In the genomic region with DNA sequence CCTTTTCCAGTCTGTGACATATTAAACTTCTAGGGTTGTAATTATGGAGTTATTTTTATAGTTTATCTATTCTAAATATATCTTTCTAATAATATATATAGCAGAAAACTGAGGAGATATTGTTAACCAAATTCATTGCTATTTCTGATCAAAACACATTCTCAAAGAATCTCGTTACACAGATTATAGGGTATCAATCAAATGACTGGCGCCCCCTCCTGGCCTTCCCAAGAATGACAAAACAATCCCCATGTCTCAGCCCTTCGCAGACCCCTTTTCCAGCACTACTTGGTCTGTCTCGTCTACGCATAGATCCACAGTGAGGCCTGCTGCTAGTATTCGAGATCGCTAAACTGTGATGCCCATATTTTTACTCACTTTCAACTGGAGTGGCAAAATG, we compare ENCODE assay signal across 8 cellular contexts.
DNase-seq lines count a peak whose midpoint lies in the region; ATAC-seq and TF ChIP-seq lines count a peak whose summit lies in the region.

No MANE protein-coding gene starts in this region.

- WGBS in iPS DF 6.9 (ENCODE audit: insufficient coverage, insufficient read length) = no CpG with 5 or more reads among the region's 7 CpGs
- WGBS in transverse colon (ENCODE audit: low coverage in 1 of 2), 2 donors = 61 to 77% methylated on average over 4 to 7 of the region's 7 CpGs

- peaks cover under 1% of the 10 kb centered on the region; the same call in 1 of the 2 replicates for H3K4me1 ChIP-seq in iPS DF 6.9 (ENCODE audit: control insufficient read depth, insufficient read depth, low read length)
- H3K4me1 ChIP-seq in transverse colon = no peaks in the 10 kb centered on the region

- no peaks in the 10 kb centered on the region for H3K27me3 ChIP-seq in iPS DF 6.9 (ENCODE audit: control insufficient read depth, insufficient read depth, low read length)
- H3K27me3 ChIP-seq in transverse colon = no peaks in the 10 kb centered on the region

- in situ Hi-C loops in transverse colon (cut with MboI; ENCODE audit: low pct_ligation_motif_present in 1 of 4, low pct_unique_long_range_greater_than_20kb in 1 of 4, low sequenced_read_pairs in 3 of 4) = no loop called here

- H3K4me3 ChIP-seq in iPS DF 6.9 (ENCODE audit: low read length) (no peak overlapping the region), transverse colon (no peak overlapping the region)

- intact Hi-C loops in transverse colon (cut with DNase I; ENCODE audit: low total_unique reads) = no loop called here

- H3K27ac ChIP-seq in iPS DF 6.9 (ENCODE audit: low read length) (no peak overlapping the region), transverse colon (no peak overlapping the region)

- H3K9me3 ChIP-seq in iPS DF 6.9 (ENCODE audit: control insufficient read depth, insufficient read depth, low read length) (no peaks in the 10 kb centered on the region), transverse colon (no peaks in the 10 kb centered on the region)

- no peak for ATAC-seq in HG02840 (IDR thresholded peaks at IDR 0.05; ENCODE audit: low FRiP score, unreplicated experiment)

- TF ChIP-seq POLR2A in transverse colon (IDR thresholded peaks at IDR 0.05) = no peak

- DNase-seq in CD1c-positive myeloid dendritic cell (ENCODE audit: extremely low spot score) = peak; percentile 1
- peak; percentile 5 for DNase-seq in HuH-7 (ENCODE audit: low spot score)
- peak; percentile 46 for DNase-seq in activated CD8-positive, alpha-beta memory T cell treated with anti-CD3 and anti-CD28 coated beads, Interleukin-2, amount 50 U/mL, for 4 hours
- DNase-seq in iPS DF 6.9 (ENCODE audit: low read depth, low spot score) = peak; percentile 27
- peak; percentile 9 for DNase-seq in transverse colon
- no peak for DNase-seq in glomerular visceral epithelial cell (ENCODE audit: extremely low spot score)
- DNase-seq in NCI-H187 (lab: John Stamatoyannopoulos, UW) = no peak

- no peak for TF ChIP-seq EP300 in transverse colon (IDR thresholded peaks at IDR 0.05; ENCODE audit: low read depth)

- TF ChIP-seq CTCF in transverse colon (IDR thresholded peaks at IDR 0.05) = peak in 3 of 5 experiments; percentile 13 to 33 (median 25)

- H3K36me3 ChIP-seq in iPS DF 6.9 (ENCODE audit: control insufficient read depth, insufficient read depth, low read length) = no peaks in the 10 kb centered on the region
- H3K36me3 ChIP-seq in transverse colon = no peaks in the 10 kb centered on the region

Comparison
In these comparisons a context has a peak if more than half of its experiments do, and no peak if none do; other contexts are left out.
1. DNase-seq: peak in CD1c-positive myeloid dendritic cell (single experiment), HuH-7 (single experiment), activated CD8-positive, alpha-beta memory T cell treated with anti-CD3 and anti-CD28 coated beads, Interleukin-2, amount 50 U/mL, for 4 hours (single experiment), iPS DF 6.9 (single experiment) and transverse colon (single experiment); none in glomerular visceral epithelial cell (single experiment) and NCI-H187 (0 of 2).